1 cellular context compared by ENCODE assay signal in the genomic region with DNA sequence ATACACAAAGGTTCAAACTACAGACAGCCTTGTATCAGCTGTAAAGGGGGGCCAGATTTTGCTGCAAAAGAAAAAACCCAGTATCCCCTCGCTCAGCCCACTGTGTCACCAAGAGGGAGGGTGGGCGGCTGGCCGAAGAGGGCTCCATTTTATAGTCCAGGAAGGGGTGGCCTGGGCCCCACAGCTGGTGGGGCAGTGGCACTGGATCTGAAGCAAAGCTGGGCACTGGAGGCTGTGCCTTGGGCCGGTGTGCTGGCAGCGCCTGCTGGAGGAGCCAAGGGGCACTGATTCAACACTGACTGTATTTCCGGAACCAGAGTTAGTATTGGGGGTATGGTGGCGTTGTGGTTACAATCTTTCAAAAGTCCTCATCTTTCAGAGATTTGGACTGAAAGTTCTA.
TF ChIP-seq lines count a peak whose summit lies in the region.

No MANE protein-coding gene starts in this region.

TF ChIP-seq in SK-N-SH treated with all-trans-retinoic acid at 6 μM for 48 hours, 23 proteins besides CTCF, POLR2A, EP300 and RAD21:
- TF ChIP-seq, protein P1, sequence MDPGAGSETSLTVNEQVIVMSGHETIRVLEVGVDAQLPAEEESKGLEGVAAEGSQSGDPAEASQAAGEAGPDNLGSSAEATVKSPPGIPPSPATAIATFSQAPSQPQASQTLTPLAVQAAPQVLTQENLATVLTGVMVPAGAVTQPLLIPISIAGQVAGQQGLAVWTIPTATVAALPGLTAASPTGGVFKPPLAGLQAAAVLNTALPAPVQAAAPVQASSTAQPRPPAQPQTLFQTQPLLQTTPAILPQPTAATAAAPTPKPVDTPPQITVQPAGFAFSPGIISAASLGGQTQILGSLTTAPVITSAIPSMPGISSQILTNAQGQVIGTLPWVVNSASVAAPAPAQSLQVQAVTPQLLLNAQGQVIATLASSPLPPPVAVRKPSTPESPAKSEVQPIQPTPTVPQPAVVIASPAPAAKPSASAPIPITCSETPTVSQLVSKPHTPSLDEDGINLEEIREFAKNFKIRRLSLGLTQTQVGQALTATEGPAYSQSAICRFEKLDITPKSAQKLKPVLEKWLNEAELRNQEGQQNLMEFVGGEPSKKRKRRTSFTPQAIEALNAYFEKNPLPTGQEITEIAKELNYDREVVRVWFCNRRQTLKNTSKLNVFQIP (CRISPR knock-in tag; IDR thresholded peaks at IDR 0.05; ENCODE audit: borderline replicate concordance, low read depth) = no peak
- TF ChIP-seq ZNF8 (CRISPR knock-in tag; IDR thresholded peaks at IDR 0.05) (no peak), SNAI2 (CRISPR knock-in tag; IDR thresholded peaks at IDR 0.05) (no peak), ZNF70 (CRISPR knock-in tag; IDR thresholded peaks at IDR 0.05) (no peak), ZFP30 (CRISPR knock-in tag; IDR thresholded peaks at IDR 0.05) (no peak), PPARA (CRISPR knock-in tag; IDR thresholded peaks at IDR 0.05; ENCODE audit: borderline replicate concordance) (no peak), ZC3H10 (CRISPR knock-in tag; IDR thresholded peaks at IDR 0.05) (no peak), RARB (CRISPR knock-in tag; IDR thresholded peaks at IDR 0.05) (no peak), BACH2 (CRISPR knock-in tag; IDR thresholded peaks at IDR 0.05; ENCODE audit: borderline replicate concordance) (no peak), ESRRG (CRISPR knock-in tag; IDR thresholded peaks at IDR 0.05) (no peak), ISL1 (CRISPR knock-in tag; IDR thresholded peaks at IDR 0.05) (no peak), TCF4 (CRISPR knock-in tag; IDR thresholded peaks at IDR 0.05; ENCODE audit: borderline replicate concordance) (no peak), OSR1 (CRISPR knock-in tag; IDR thresholded peaks at IDR 0.05) (no peak), TOX (CRISPR knock-in tag; IDR thresholded peaks at IDR 0.05; ENCODE audit: borderline replicate concordance) (no peak)
- TF ChIP-seq, protein P2, sequence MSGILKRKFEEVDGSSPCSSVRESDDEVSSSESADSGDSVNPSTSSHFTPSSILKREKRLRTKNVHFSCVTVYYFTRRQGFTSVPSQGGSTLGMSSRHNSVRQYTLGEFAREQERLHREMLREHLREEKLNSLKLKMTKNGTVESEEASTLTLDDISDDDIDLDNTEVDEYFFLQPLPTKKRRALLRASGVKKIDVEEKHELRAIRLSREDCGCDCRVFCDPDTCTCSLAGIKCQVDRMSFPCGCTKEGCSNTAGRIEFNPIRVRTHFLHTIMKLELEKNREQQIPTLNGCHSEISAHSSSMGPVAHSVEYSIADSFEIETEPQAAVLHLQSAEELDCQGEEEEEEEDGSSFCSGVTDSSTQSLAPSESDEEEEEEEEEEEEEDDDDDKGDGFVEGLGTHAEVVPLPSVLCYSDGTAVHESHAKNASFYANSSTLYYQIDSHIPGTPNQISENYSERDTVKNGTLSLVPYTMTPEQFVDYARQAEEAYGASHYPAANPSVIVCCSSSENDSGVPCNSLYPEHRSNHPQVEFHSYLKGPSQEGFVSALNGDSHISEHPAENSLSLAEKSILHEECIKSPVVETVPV (CRISPR knock-in tag; IDR thresholded peaks at IDR 0.05) = no peak
- TF ChIP-seq, protein P3, sequence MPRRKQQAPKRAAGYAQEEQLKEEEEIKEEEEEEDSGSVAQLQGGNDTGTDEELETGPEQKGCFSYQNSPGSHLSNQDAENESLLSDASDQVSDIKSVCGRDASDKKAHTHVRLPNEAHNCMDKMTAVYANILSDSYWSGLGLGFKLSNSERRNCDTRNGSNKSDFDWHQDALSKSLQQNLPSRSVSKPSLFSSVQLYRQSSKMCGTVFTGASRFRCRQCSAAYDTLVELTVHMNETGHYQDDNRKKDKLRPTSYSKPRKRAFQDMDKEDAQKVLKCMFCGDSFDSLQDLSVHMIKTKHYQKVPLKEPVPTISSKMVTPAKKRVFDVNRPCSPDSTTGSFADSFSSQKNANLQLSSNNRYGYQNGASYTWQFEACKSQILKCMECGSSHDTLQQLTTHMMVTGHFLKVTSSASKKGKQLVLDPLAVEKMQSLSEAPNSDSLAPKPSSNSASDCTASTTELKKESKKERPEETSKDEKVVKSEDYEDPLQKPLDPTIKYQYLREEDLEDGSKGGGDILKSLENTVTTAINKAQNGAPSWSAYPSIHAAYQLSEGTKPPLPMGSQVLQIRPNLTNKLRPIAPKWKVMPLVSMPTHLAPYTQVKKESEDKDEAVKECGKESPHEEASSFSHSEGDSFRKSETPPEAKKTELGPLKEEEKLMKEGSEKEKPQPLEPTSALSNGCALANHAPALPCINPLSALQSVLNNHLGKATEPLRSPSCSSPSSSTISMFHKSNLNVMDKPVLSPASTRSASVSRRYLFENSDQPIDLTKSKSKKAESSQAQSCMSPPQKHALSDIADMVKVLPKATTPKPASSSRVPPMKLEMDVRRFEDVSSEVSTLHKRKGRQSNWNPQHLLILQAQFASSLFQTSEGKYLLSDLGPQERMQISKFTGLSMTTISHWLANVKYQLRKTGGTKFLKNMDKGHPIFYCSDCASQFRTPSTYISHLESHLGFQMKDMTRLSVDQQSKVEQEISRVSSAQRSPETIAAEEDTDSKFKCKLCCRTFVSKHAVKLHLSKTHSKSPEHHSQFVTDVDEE (CRISPR knock-in tag; IDR thresholded peaks at IDR 0.05) = no peak
